Comparison of ENCODE assay signal across 11 cellular contexts in genomic region chr1:44786841-44787426, GRCh38. TPM values are rescaled to one million over a fixed set of nuclear protein-coding genes. Genes with fewer than 3 reads are reported as not detected.
DNase-seq lines count a peak whose midpoint lies in the region; ATAC-seq and TF ChIP-seq lines count a peak whose summit lies in the region.
"Had no signal": no experiment of that assay in that cellular context is flagged by ENCODE, and none has a peak within 500 bp of the region (broad histone marks: within the 10 kb centered on the region; RNA-seq: fewer than 3 reads in every experiment).

No MANE protein-coding gene starts in this region.

- no peaks in the 10 kb centered on the region for H3K9me3 ChIP-seq in DOHH2 (ENCODE audit: control insufficient read depth, insufficient read depth, low read length)
- H3K9me3 ChIP-seq in OCI-LY7 (ENCODE audit: low read length) = no peaks in the 10 kb centered on the region
- no peaks in the 10 kb centered on the region for H3K9me3 ChIP-seq in esophagus (ENCODE audit: control insufficient read depth in 2 of 2, insufficient read depth in 1 of 2, low read depth in 1 of 2, low read length in 1 of 2)

- H3K79me2 ChIP-seq in DOHH2 (ENCODE audit: control insufficient read depth, low read length) = no peaks in the 10 kb centered on the region
- no peaks in the 10 kb centered on the region for H3K79me2 ChIP-seq in OCI-LY7 (ENCODE audit: insufficient read depth, low read depth, low read length)

- H3K9me2 ChIP-seq in DOHH2 (replicated peaks; ENCODE audit: control insufficient read depth, low read length) (no peaks in the 10 kb centered on the region), OCI-LY7 (ENCODE audit: insufficient read depth, low read length) (no peaks in the 10 kb centered on the region)

- DNase-seq in OCI-LY7 (ENCODE audit: low spot score) = no peak
- peak; percentile 50 for DNase-seq in sciatic nerve (ENCODE audit: low spot score)
- no peak for DNase-seq in DMS79 (lab: John Stamatoyannopoulos, UW)
- DNase-seq in NCI-H1105 treated with DMSO at 0.1 percent for 48 hours (lab: John Stamatoyannopoulos, UW) = no peak
- no peak for DNase-seq in NK-92 treated with Interleukin-12 subunit alpha and Interleukin-12 subunit beta, amount 100 ng/mL, for 24 hours (lab: John Stamatoyannopoulos, UW)
- DNase-seq: DND-41, NCI-H146 had no signal

- POLR2A ChIA-PET in OCI-LY7 (lab: Charles Lee) = interaction anchor here (0.5 to 4.4 kb wide), 7 partner anchors 16 to 201 kb away, joined by 3 to 20 read pairs (median 4); partner anchors contain the start of gene RNU5D-1

- peak; percentile 7 for ATAC-seq in sciatic nerve
- ATAC-seq in HG02588 (IDR thresholded peaks at IDR 0.05; ENCODE audit: unreplicated experiment) = no peak

- BruUV-seq in OCI-LY7 (replicated peaks; lab: Mats Ljungman, UMichigan) = no TSS peak

- H3F3A ChIP-seq in DOHH2 (ENCODE audit: control insufficient read depth, insufficient read depth) = peaks cover 46% of the 10 kb centered on the region

- peak overlapping the region; percentile 93; the same call in 1 of the 2 replicates for H2AFZ ChIP-seq in OCI-LY7 (ENCODE audit: low read length)

- H3K36me3 ChIP-seq in DOHH2 (ENCODE audit: control insufficient read depth, low read length) = peaks cover 3% of the 10 kb centered on the region
- H3K36me3 ChIP-seq in OCI-LY7 (ENCODE audit: insufficient read depth, low read length) = peaks cover 7% of the 10 kb centered on the region
- H3K36me3 ChIP-seq in esophagus (ENCODE audit: control insufficient read depth in 2 of 2, insufficient read depth in 2 of 2, low read length in 1 of 2) = no peaks in the 10 kb centered on the region

- TF ChIP-seq CTCF in DOHH2 (IDR thresholded peaks at IDR 0.05; ENCODE audit: low read depth, low read length, poor library complexity, severe bottlenecking) (no peak), OCI-LY7 (conservative IDR thresholded peaks at IDR 0.05; ENCODE audit: low read length) (no peak)

- H3K4me3 ChIP-seq in DOHH2 (ENCODE audit: low read length) (no peak overlapping the region; the same call in 1 of the 2 replicates), OCI-LY7 (ENCODE audit: low read depth, low read length, poor library complexity, severe bottlenecking) (no peak overlapping the region), esophagus (ENCODE audit: low read depth in 1 of 2, low read length in 2 of 2) (no peak overlapping the region)

- CTCF ChIA-PET in OCI-LY7 (lab: Charles Lee; ENCODE audit: unreplicated experiment) = no interaction called here

- H3K4me1 ChIP-seq in DOHH2 (ENCODE audit: control insufficient read depth, low read length) (peaks cover 39% of the 10 kb centered on the region), OCI-LY7 (ENCODE audit: insufficient read depth, low read length, poor library complexity, severe bottlenecking) (peaks cover 35% of the 10 kb centered on the region), esophagus (ENCODE audit: control insufficient read depth in 2 of 2, insufficient read depth in 2 of 2, low read length in 1 of 2) (peaks cover 0 to 7% of the 10 kb centered on the region in 2 donors)

- H3K27ac ChIP-seq in DOHH2 (ENCODE audit: low read depth, low read length) (peak overlapping the region; percentile 13; the same call in 1 of the 2 replicates), OCI-LY7 (ENCODE audit: low read depth, low read length, poor library complexity, severe bottlenecking) (no peak overlapping the region), esophagus (ENCODE audit: low read depth in 2 of 2, low read length in 1 of 2) (peak overlapping the region; percentile 57 to 69)

- intact Hi-C loops in OCI-LY7 (cut with micrococcal nuclease; ENCODE audit: unreplicated experiment) (no loop called here), sciatic nerve (cut with DNase I) (loop anchor here (10.0 kb wide), 2 partner anchors 48 to 72 kb away; no protein-coding TSS in a partner anchor)

- H3K4me2 ChIP-seq in DOHH2 (ENCODE audit: low read length) (peak overlapping the region; percentile 74), OCI-LY7 (ENCODE audit: low read length) (peak overlapping the region; percentile 66; the same call in 1 of the 2 replicates)

- H3K27me3 ChIP-seq in DOHH2 (ENCODE audit: control insufficient read depth, low read length) = no peaks in the 10 kb centered on the region
- no peaks in the 10 kb centered on the region for H3K27me3 ChIP-seq in esophagus (ENCODE audit: control insufficient read depth in 1 of 2, insufficient read depth in 2 of 2, low read length in 2 of 2)

- WGBS in esophagus, 2 donors = 83 to 84% methylated on average over 9 of the region's 9 CpGs

- no peaks in the 10 kb centered on the region for H4K20me1 ChIP-seq in DOHH2 (ENCODE audit: control insufficient read depth, insufficient read depth, low read depth, low read length)
- H4K20me1 ChIP-seq in OCI-LY7 (ENCODE audit: insufficient read depth, low read length) = no peaks in the 10 kb centered on the region

RNA-seq across cellular contexts. Expression of gene BEST4, which starts 1.0 kb away (rescaled TPM):
- 0.44 and 0.93 TPM in 2 replicates for total RNA-seq in OCI-LY7 (2014; rRNA removed; shearing (Covaris generic))
- total RNA-seq in OCI-LY7 (2022) = 3.1 and 3.3 TPM in 2 replicates
- polyA plus RNA-seq in esophagus = under 1 TPM; 0.11 to 0.26 TPM
- total RNA-seq in sciatic nerve = 0.36 TPM
- total RNA-seq: SK-MEL-5 had no signal

RNA-seq across cellular contexts. Expression of gene RPS8, which starts 11.6 kb away (rescaled TPM):
- total RNA-seq in OCI-LY7 (2014; rRNA removed; shearing (Covaris generic)) = 4,149 and 4,355 TPM in 2 replicates
- total RNA-seq in OCI-LY7 (2022) = 2,707 and 2,775 TPM in 2 replicates
- 1,000 to 10,000 TPM; 2,523 to 3,063 TPM for polyA plus RNA-seq in esophagus
- 1,483 TPM for total RNA-seq in sciatic nerve

RNA-seq across cellular contexts. Expression of gene PLK3, which starts 13.2 kb away (rescaled TPM):
- 8.3 and 10.1 TPM in 2 replicates for total RNA-seq in OCI-LY7 (2014; rRNA removed; shearing (Covaris generic))
- 8.8 and 10.8 TPM in 2 replicates for total RNA-seq in OCI-LY7 (2022)
- 10 to 100 TPM; 23.1 to 58.1 TPM for polyA plus RNA-seq in esophagus
- 26.1 TPM for total RNA-seq in sciatic nerve

RNA-seq across cellular contexts. Expression of gene DYNLT4, which starts 20.2 kb away (rescaled TPM):
- total RNA-seq in OCI-LY7 (2014; rRNA removed; shearing (Covaris generic)) = 1.5 TPM in 1 of 2 replicates, not detected in the other
- total RNA-seq in OCI-LY7 (2022) = not detected in 2 replicates
- under 1 TPM; 0.14 to 0.26 TPM for polyA plus RNA-seq in esophagus
- 0.49 TPM for total RNA-seq in sciatic nerve
- total RNA-seq: SK-MEL-5 had no signal

RNA-seq across cellular contexts. Expression of gene BTBD19, which starts 21.4 kb away (rescaled TPM):
- total RNA-seq in OCI-LY7 (2014; rRNA removed; shearing (Covaris generic)) = 0.21 and 0.44 TPM in 2 replicates
- 2.0 and 2.7 TPM in 2 replicates for total RNA-seq in OCI-LY7 (2022)
- polyA plus RNA-seq in esophagus = 1 to 10 TPM; 1.3 to 8.0 TPM
- 35.0 TPM for total RNA-seq in sciatic nerve
- total RNA-seq: SK-MEL-5 had no signal
